ENCODE assay signal across 32 cellular contexts in genomic region chr15:53437985-53438841, GRCh38.
"Had no signal": no experiment of that assay in that cellular context is flagged by ENCODE, and none has a peak within 500 bp of the region (broad histone marks: within the 10 kb centered on the region; RNA-seq: fewer than 3 reads in every experiment).

No MANE protein-coding gene starts in this region.

- H3K36me3 ChIP-seq: brain microvascular endothelial cell, Peyer's patch had no signal

- H3K9me3 ChIP-seq: Peyer's patch had no signal

- DNase-seq: activated CD4-positive, alpha-beta memory T cell treated with anti-CD3 and anti-CD28 coated beads, Interleukin-2, amount 10 ng/mL, durations not matched to agents 7 days and 5 days; activated CD4-positive, alpha-beta T cell treated with anti-CD3 and anti-CD28 coated beads for 1 hour; activated CD4-positive, alpha-beta T cell treated with anti-CD3 and anti-CD28 coated beads for 48 hours; activated CD4-positive, CD25-positive, alpha-beta regulatory T cell; activated CD8-positive, alpha-beta memory T cell treated with anti-CD3 and anti-CD28 coated beads for 24 hours; activated CD8-positive, alpha-beta memory T cell treated with anti-CD3 and anti-CD28 coated beads, Interleukin-2, amount 10 ng/mL, durations not matched to agents 7 days and 5 days; activated gamma-delta T cell; activated naive CD4-positive, alpha-beta T cell treated with Interleukin-2 at 50 U/mL for 16 hours; activated naive CD8-positive, alpha-beta T cell treated with anti-CD3 and anti-CD28 coated beads, Interleukin-2, amount 10 ng/mL, durations not matched to agents 7 days and 5 days; activated T-cell treated with anti-CD3 and anti-CD28 coated beads, Interleukin-2, amount 50 U/mL, for 24 hours; amygdala; brain microvascular endothelial cell; central memory CD4-positive, alpha-beta T cell; Kasumi-1; KG1; MM.1S; MV-4-11; NCI-H1092; NCI-H1436 treated with DMSO at 0.1 percent for 48 hours; NCI-H1694 treated with DMSO at 0.1 percent for 48 hours; NCI-H2029; NCI-H345; NCI-H510A; PC-3; Peyer's patch; RPMI8226; SIG-M5; T-cell; T-helper 2 cell; T-helper 9 cell had no signal

- H3K27me3 ChIP-seq: brain microvascular endothelial cell, Peyer's patch had no signal

- H3K27ac ChIP-seq: brain microvascular endothelial cell, Peyer's patch, VCaP had no signal

- H3K4me1 ChIP-seq: Peyer's patch had no signal

- H3K4me3 ChIP-seq: Peyer's patch had no signal

- ATAC-seq: activated CD8-positive, alpha-beta memory T cell treated with anti-CD3 and anti-CD28 coated beads, Interleukin-2, amount 10 ng/mL, durations not matched to agents 7 days and 5 days; PC-3; SK-N-SH treated with all-trans-retinoic acid at 6 μM for 48 hours; T-cell had no signal
